Comparison of ENCODE assay signal across 11 cellular contexts in the genomic region with DNA sequence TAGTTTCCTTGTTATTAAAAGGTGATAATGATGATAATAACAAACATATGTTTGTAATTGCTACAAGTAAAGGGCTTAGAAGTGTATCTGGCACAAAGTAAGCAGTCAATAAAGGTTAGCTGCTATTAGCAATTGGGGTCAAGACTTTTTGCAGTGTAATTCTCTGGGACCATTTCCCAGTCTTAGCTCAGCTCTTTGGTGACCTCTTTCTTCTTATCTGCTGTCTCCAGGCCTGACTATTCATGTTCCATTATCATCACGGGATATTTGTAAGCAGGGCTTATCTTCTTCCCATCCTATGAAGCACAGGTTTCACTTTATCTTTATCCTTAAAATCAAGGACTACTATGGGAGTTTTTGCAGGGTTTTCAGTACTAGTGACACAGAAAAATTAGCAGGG.
DNase-seq lines count a peak whose midpoint lies in the region; ATAC-seq, FAIRE-seq and TF ChIP-seq lines count a peak whose summit lies in the region.
"Had no signal": no experiment of that assay in that cellular context is flagged by ENCODE, and none has a peak within 500 bp of the region (broad histone marks: within the 10 kb centered on the region; RNA-seq: fewer than 3 reads in every experiment).

No MANE protein-coding gene starts in this region.

- H3K79me2 ChIP-seq in astrocyte (ENCODE audit: insufficient read depth, low read length) (no peaks in the 10 kb centered on the region), PC-9 (ENCODE audit: low read depth) (no peaks in the 10 kb centered on the region)

- H3K4me2 ChIP-seq in astrocyte (ENCODE audit: low read length) (peak overlapping the region; percentile 35), PC-9 (no peak overlapping the region)

- intact Hi-C loops in tibial artery (cut with DNase I; ENCODE audit: low total_unique reads), result no loop called here
- intact Hi-C loops in PC-9 (cut with micrococcal nuclease; ENCODE audit: unreplicated experiment), result no loop called here

- H2AFZ ChIP-seq in astrocyte (ENCODE audit: low read depth, low read length) (no peak overlapping the region), PC-9 (no peak overlapping the region)

- no peak overlapping the region for H3K27ac ChIP-seq in astrocyte (ENCODE audit: low read depth, low read length)
- H3K27ac ChIP-seq in tibial artery, result peak overlapping the region; percentile 76 to 87
- no peak overlapping the region for H3K27ac ChIP-seq in PC-9
- H3K27ac ChIP-seq: epithelial cell of prostate had no signal

- ATAC-seq in activated T-cell treated with anti-CD3 and anti-CD28 coated beads, Interleukin-2, amount 50 U/mL, for 72 hours (replicated peaks in 1 of 2), result no peak

- no peak overlapping the region for H3K9ac ChIP-seq in astrocyte (ENCODE audit: low read length)

- no peak overlapping the region for H3K4me3 ChIP-seq in astrocyte (ENCODE audit: insufficient read depth, low read depth, low read length)
- H3K4me3 ChIP-seq in tibial artery, result peak overlapping the region in 1 of 2 donors; percentile 18
- H3K4me3 ChIP-seq in PC-9, result no peak overlapping the region
- H3K4me3 ChIP-seq: mucosa of descending colon had no signal

- H3K4me3 Mint-ChIP-seq in activated T-cell treated with anti-CD3 and anti-CD28 coated beads, Interleukin-2, amount 50 U/mL, for 72 hours, result peak overlapping the region; percentile 25 to 68
- no peak overlapping the region for H3K4me3 Mint-ChIP-seq in astrocyte (ENCODE audit: unreplicated experiment)

- CTCF ChIA-PET in PC-9 (lab: Charles Lee), result interaction anchor here (0.6 kb wide), 1 partner anchor 256 kb away, joined by 3 read pairs; no protein-coding TSS in a partner anchor

- peaks cover 69% of the 10 kb centered on the region for H3K4me1 Mint-ChIP-seq in activated T-cell treated with anti-CD3 and anti-CD28 coated beads, Interleukin-2, amount 50 U/mL, for 72 hours (ENCODE audit: low read depth)
- H3K4me1 Mint-ChIP-seq in astrocyte (ENCODE audit: low read depth, unreplicated experiment), result peaks cover 9% of the 10 kb centered on the region

- H3K4me1 ChIP-seq in astrocyte (ENCODE audit: insufficient read depth, low read length) (peaks cover 10% of the 10 kb centered on the region), tibial artery (peaks cover 14 to 60% (median 23%) of the 10 kb centered on the region in 4 donors), PC-9 (replicated peaks; ENCODE audit: insufficient read depth) (no peaks in the 10 kb centered on the region)

- H3K36me3 Mint-ChIP-seq in activated T-cell treated with anti-CD3 and anti-CD28 coated beads, Interleukin-2, amount 50 U/mL, for 72 hours (ENCODE audit: insufficient read depth in 2 of 2), result peaks cover 14 to 37% of the 10 kb centered on the region in 2 donors
- H3K36me3 Mint-ChIP-seq in astrocyte (ENCODE audit: low read depth, unreplicated experiment), result no peaks in the 10 kb centered on the region

- no peaks in the 10 kb centered on the region for H3K27me3 Mint-ChIP-seq in activated T-cell treated with anti-CD3 and anti-CD28 coated beads, Interleukin-2, amount 50 U/mL, for 72 hours (ENCODE audit: low read depth)
- no peaks in the 10 kb centered on the region for H3K27me3 Mint-ChIP-seq in astrocyte (ENCODE audit: low read depth, unreplicated experiment)

- no TSS peak for BruUV-seq in PC-9 (replicated peaks; lab: Mats Ljungman, UMichigan)

- H3K9me2 ChIP-seq in PC-9 (ENCODE audit: insufficient read depth), result no peaks in the 10 kb centered on the region

- DNase-seq in activated T-cell treated with anti-CD3 and anti-CD28 coated beads, Interleukin-2, amount 50 U/mL, for 72 hours, result no peak
- no peak for DNase-seq in activated T-cell treated with anti-CD3 and anti-CD28 coated beads, Interleukin-2, amount 50 U/mL, for 1 hour
- DNase-seq in astrocyte (ENCODE audit: low read depth) (peak; percentile 36), iris pigment epithelial cell (ENCODE audit: low read depth) (peak; percentile 41), tibial artery (no peak), PC-9 (no peak), hippocampal formation (lab: John Stamatoyannopoulos, UW) (no peak), germinal center (ENCODE audit: low spot score) (no peak)
- DNase-seq: mucosa of descending colon had no signal

- H3K9me3 Mint-ChIP-seq in activated T-cell treated with anti-CD3 and anti-CD28 coated beads, Interleukin-2, amount 50 U/mL, for 72 hours, result peaks cover 0 to 1% of the 10 kb centered on the region in 2 donors
- no peaks in the 10 kb centered on the region for H3K9me3 Mint-ChIP-seq in astrocyte (ENCODE audit: unreplicated experiment)

- H3F3A ChIP-seq in PC-9 (ENCODE audit: insufficient read depth, low read depth), result no peaks in the 10 kb centered on the region

- H3K27ac Mint-ChIP-seq in activated T-cell treated with anti-CD3 and anti-CD28 coated beads, Interleukin-2, amount 50 U/mL, for 72 hours, result peak overlapping the region; percentile 86
- no peak overlapping the region for H3K27ac Mint-ChIP-seq in astrocyte (ENCODE audit: unreplicated experiment)

- H4K20me1 ChIP-seq in astrocyte (ENCODE audit: insufficient read depth, low read length), result no peaks in the 10 kb centered on the region
- no peaks in the 10 kb centered on the region for H4K20me1 ChIP-seq in PC-9 (ENCODE audit: insufficient read depth)

- H3K9me3 ChIP-seq in astrocyte (ENCODE audit: insufficient read depth, low read depth, low read length), result no peaks in the 10 kb centered on the region
- no peaks in the 10 kb centered on the region for H3K9me3 ChIP-seq in tibial artery
- H3K9me3 ChIP-seq in PC-9 (ENCODE audit: insufficient read depth, low read depth), result no peaks in the 10 kb centered on the region
- H3K9me3 ChIP-seq: mucosa of descending colon had no signal

- POLR2A ChIA-PET in PC-9 (lab: Charles Lee; ENCODE audit: unreplicated experiment), result interaction anchor here (0.6 kb wide), 2 partner anchors 14 to 116 kb away, joined by 3 read pairs; no protein-coding TSS in a partner anchor

- no peak for FAIRE-seq in astrocyte (lab: Jason Lieb, UNC)
- FAIRE-seq: RCC 7860 had no signal

- TF ChIP-seq CTCF in astrocyte (IDR thresholded peaks at IDR 0.05; ENCODE audit: insufficient read depth, low read depth, low read length) (no peak), tibial artery (IDR thresholded peaks at IDR 0.05) (no peak), PC-9 (conservative IDR thresholded peaks at IDR 0.05) (no peak)

- H3K27me3 ChIP-seq in astrocyte (ENCODE audit: insufficient read depth, low read length) (no peaks in the 10 kb centered on the region), tibial artery (no peaks in the 10 kb centered on the region), PC-9 (ENCODE audit: insufficient read depth, low read depth) (no peaks in the 10 kb centered on the region)

- H3K36me3 ChIP-seq in astrocyte (ENCODE audit: insufficient read depth, low read length) (peaks cover under 1% of the 10 kb centered on the region), tibial artery (no peaks in the 10 kb centered on the region), PC-9 (ENCODE audit: low read depth) (no peaks in the 10 kb centered on the region)

Comparison
In these comparisons a context has a peak if more than half of its experiments do, and no peak if none do; other contexts are left out.
1. DNase-seq: peak in astrocyte (single experiment) and iris pigment epithelial cell (single experiment); none in activated T-cell treated with anti-CD3 and anti-CD28 coated beads, Interleukin-2, amount 50 U/mL, for 72 hours (0 of 2), activated T-cell treated with anti-CD3 and anti-CD28 coated beads, Interleukin-2, amount 50 U/mL, for 1 hour (single experiment), tibial artery (0 of 2), PC-9 (0 of 2), hippocampal formation (0 of 2) and germinal center (single experiment).
2. H3K27ac ChIP-seq: peak in tibial artery (2 of 2); none in astrocyte (single experiment) and PC-9 (single experiment).